14 cellular contexts compared by ENCODE assay signal in genomic region chr2:190996947-190997346, GRCh38. TPM values are rescaled to one million over a fixed set of nuclear protein-coding genes. Genes with fewer than 3 reads are reported as not detected.
DNase-seq lines count a peak whose midpoint lies in the region; ATAC-seq, FAIRE-seq and TF ChIP-seq lines count a peak whose summit lies in the region.
"Had no signal": no experiment of that assay in that cellular context is flagged by ENCODE, and none has a peak within 500 bp of the region (broad histone marks: within the 10 kb centered on the region; RNA-seq: fewer than 3 reads in every experiment).

No MANE protein-coding gene starts in this region.

- no peaks in the 10 kb centered on the region for H3K27me3 ChIP-seq in GM12878 (replicated peaks in 1 of 2; ENCODE audit: control insufficient read depth in 2 of 2, insufficient read depth in 2 of 2, low read length in 1 of 2)
- no peaks in the 10 kb centered on the region for H3K27me3 ChIP-seq in trophoblast cell (ENCODE audit: insufficient read depth, low read length)
- H3K27me3 ChIP-seq in prostate gland (replicated peaks; ENCODE audit: insufficient read depth), result no peaks in the 10 kb centered on the region
- H3K27me3 ChIP-seq: foreskin keratinocyte had no signal

- no peak overlapping the region for H3K23ac ChIP-seq in trophoblast cell (ENCODE audit: low read length)

- BruUV-seq in GM12878 (replicated peaks; lab: Mats Ljungman, UMichigan), result no TSS peak

- H3K27me3 Mint-ChIP-seq in T-helper 1 cell treated with Interleukin-12 subunit alpha and Interleukin-12 subunit beta and Interleukin-4 antibody, amounts not matched to agents 30 μg/mL and 1 μg/mL, for 36 hours (ENCODE audit: low read depth), result no peaks in the 10 kb centered on the region

- FAIRE-seq in GM12878 (lab: Jason Lieb, UNC) (no peak), kidney (lab: Jason Lieb, UNC) (no peak)

- ATAC-seq in GM12878, result peak; percentile 23

- SMC1A ChIA-PET in GM12878 (lab: Charles Lee; ENCODE audit: uncharacterized antibody, unreplicated experiment), result interaction anchor here (0.8 to 1.5 kb wide), 4 partner anchors 9 to 38 kb away, joined by 3 to 4 read pairs (median 3); no protein-coding TSS in a partner anchor

- H3K36me3 ChIP-seq in GM12878 (ENCODE audit: control insufficient read depth in 2 of 2, insufficient read depth in 2 of 2, low read length in 1 of 2) (peaks cover 45 to 75% of the 10 kb centered on the region in 2 experiments), trophoblast cell (ENCODE audit: control insufficient read depth in 1 of 2, insufficient read depth in 2 of 2, low read length in 2 of 2) (peaks cover 19 to 39% of the 10 kb centered on the region in 2 experiments), prostate gland (peaks cover 0 to 7% of the 10 kb centered on the region in 2 donors), kidney (ENCODE audit: control insufficient read depth in 1 of 2, insufficient read depth in 2 of 2, low read length in 2 of 2) (peaks cover 60 to 61% of the 10 kb centered on the region in 2 donors)

- RAD21 ChIA-PET in GM12878 (lab: Charles Lee; ENCODE audit: unreplicated experiment), result no interaction called here

- H3K4me3 Mint-ChIP-seq in T-helper 1 cell treated with Interleukin-12 subunit alpha and Interleukin-12 subunit beta and Interleukin-4 antibody, amounts not matched to agents 30 μg/mL and 1 μg/mL, for 36 hours, result peak overlapping the region; percentile 31
- H3K4me3 Mint-ChIP-seq: nephron had no signal

- peaks cover 2% of the 10 kb centered on the region; the same call in 1 of the 2 replicates for H3K4me1 ChIP-seq in GM12878 (ENCODE audit: control insufficient read depth, insufficient read depth, low read length)
- peaks cover 4 to 11% of the 10 kb centered on the region in 2 experiments for H3K4me1 ChIP-seq in trophoblast cell (ENCODE audit: control insufficient read depth in 1 of 2, insufficient read depth in 2 of 2, low read length in 2 of 2)
- H3K4me1 ChIP-seq in prostate gland (replicated peaks), result no peaks in the 10 kb centered on the region
- H3K4me1 ChIP-seq in kidney (ENCODE audit: control insufficient read depth in 1 of 2, insufficient read depth in 1 of 2, low read depth in 1 of 2, low read length in 2 of 2), result no peaks in the 10 kb centered on the region

- H3K4me3 ChIP-seq in GM12878, result no peak overlapping the region
- no peak overlapping the region for H3K4me3 ChIP-seq in trophoblast cell (ENCODE audit: low read depth, low read length)
- no peak overlapping the region for H3K4me3 ChIP-seq in prostate gland
- no peak overlapping the region for H3K4me3 ChIP-seq in kidney (ENCODE audit: low read length in 2 of 2)
- H3K4me3 ChIP-seq: K562, skin epidermis had no signal

- H4K12ac ChIP-seq in trophoblast cell (ENCODE audit: low read depth, low read length), result no peak overlapping the region

- H2AK5ac ChIP-seq in trophoblast cell (ENCODE audit: low read length), result peak overlapping the region; percentile 11

- no peak for TF ChIP-seq EP300 in GM12878 (IDR thresholded peaks at IDR 0.05; ENCODE audit: borderline replicate concordance in 1 of 2, control insufficient read depth in 1 of 2, low read depth in 2 of 2, low read length in 2 of 2)

- in situ Hi-C loops in GM12878 (cut with MboI), result no loop called here

- no peak overlapping the region for H4K8ac ChIP-seq in trophoblast cell (ENCODE audit: low read depth, low read length)

- peaks cover 85% of the 10 kb centered on the region for H3K36me3 Mint-ChIP-seq in T-helper 1 cell treated with Interleukin-12 subunit alpha and Interleukin-12 subunit beta and Interleukin-4 antibody, amounts not matched to agents 30 μg/mL and 1 μg/mL, for 36 hours (ENCODE audit: low read depth)

- H3K4me1 Mint-ChIP-seq in T-helper 1 cell treated with Interleukin-12 subunit alpha and Interleukin-12 subunit beta and Interleukin-4 antibody, amounts not matched to agents 30 μg/mL and 1 μg/mL, for 36 hours (ENCODE audit: low read depth), result peaks cover 72% of the 10 kb centered on the region

- no peak overlapping the region for H3K18ac ChIP-seq in trophoblast cell (ENCODE audit: low read length)

- no peak overlapping the region for H3K4ac ChIP-seq in trophoblast cell (ENCODE audit: low read depth, low read length)

- intact Hi-C loops in GM12878 (cut with micrococcal nuclease; ENCODE audit: unreplicated experiment), result no loop called here
- intact Hi-C loops in prostate gland (cut with DNase I), result no loop called here
- intact Hi-C loops in kidney (cut with DNase I), result no loop called here

- TF ChIP-seq CTCF in GM12878 (IDR thresholded peaks at IDR 0.05 in 2 of 3, conservative IDR thresholded peaks at IDR 0.05 in 1 of 3; ENCODE audit: control insufficient read depth in 2 of 3, extremely low read depth in 1 of 3, insufficient read depth in 1 of 3, low read depth in 3 of 3, low read length in 3 of 3) (no peak), prostate gland (IDR thresholded peaks at IDR 0.05) (no peak), kidney (IDR thresholded peaks at IDR 0.05; ENCODE audit: borderline replicate concordance, extremely low read depth, insufficient read depth) (no peak)

- POLR2A ChIA-PET in GM12878 (lab: Charles Lee), result interaction anchor here (1.2 kb wide), 1 partner anchor 16 kb away, joined by 3 read pairs; no protein-coding TSS in a partner anchor

- H2BK120ac ChIP-seq in trophoblast cell (ENCODE audit: insufficient read depth, low read length, poor library complexity), result no peak overlapping the region

- no peak for DNase-seq in T-helper 1 cell
- peak; percentile 88 for DNase-seq in MV-4-11 (lab: John Stamatoyannopoulos, UW)
- DNase-seq in GM12878 (ENCODE audit: low read depth, low spot score), result no peak
- DNase-seq in trophoblast cell, result no peak
- DNase-seq in prostate gland (ENCODE audit: low spot score), result no peak
- no peak for DNase-seq in kidney
- DNase-seq in GDM1 (lab: John Stamatoyannopoulos, UW), result no peak
- DNase-seq: activated CD8-positive, alpha-beta memory T cell treated with anti-CD3 and anti-CD28 coated beads for 24 hours; foreskin keratinocyte; NCI-H2029 had no signal

- H3K9me3 ChIP-seq in GM12878 (replicated peaks; ENCODE audit: control insufficient read depth, insufficient read depth, low read length), result peaks cover 3% of the 10 kb centered on the region; the same call in 2 of the 3 replicates
- no peaks in the 10 kb centered on the region for H3K9me3 ChIP-seq in trophoblast cell (ENCODE audit: insufficient read depth, low read depth, low read length)
- H3K9me3 ChIP-seq in prostate gland, result no peaks in the 10 kb centered on the region
- no peaks in the 10 kb centered on the region for H3K9me3 ChIP-seq in kidney (ENCODE audit: control insufficient read depth in 1 of 2, low read length in 2 of 2)

- peak overlapping the region; percentile 15 for H4K91ac ChIP-seq in trophoblast cell (ENCODE audit: low read depth, low read length)

- H3K27ac ChIP-seq in GM12878 (ENCODE audit: control insufficient read depth, insufficient read depth) (no peak overlapping the region), trophoblast cell (ENCODE audit: low read depth, low read length) (no peak overlapping the region), prostate gland (no peak overlapping the region), kidney (ENCODE audit: low read depth in 2 of 2, low read length in 2 of 2) (no peak overlapping the region)
- H3K27ac ChIP-seq: foreskin keratinocyte had no signal

- CTCF ChIA-PET in GM12878 (lab: Yijun Ruan, JAX), result interaction anchor here (0.8 to 1.9 kb wide), 5 partner anchors 15 to 197 kb away, joined by 3 to 4 read pairs (median 3); no protein-coding TSS in a partner anchor

- TF ChIP-seq POLR2A in GM12878 (IDR thresholded peaks at IDR 0.05; ENCODE audit: low read depth, low read length) (peak; percentile 61), prostate gland (IDR thresholded peaks at IDR 0.05) (no peak)

- no peak overlapping the region for H3K14ac ChIP-seq in trophoblast cell (ENCODE audit: low read length)

- H2AFZ ChIP-seq in GM12878 (ENCODE audit: control insufficient read depth, low read depth, low read length) (no peak overlapping the region), trophoblast cell (ENCODE audit: insufficient read depth, low read length, poor library complexity) (no peak overlapping the region)

- H3K79me1 ChIP-seq in trophoblast cell (ENCODE audit: low read length), result no peaks in the 10 kb centered on the region

- H2BK12ac ChIP-seq in trophoblast cell (ENCODE audit: low read length), result peak overlapping the region; percentile 15

- H3K79me2 ChIP-seq in GM12878 (ENCODE audit: control insufficient read depth, insufficient read depth, low read length), result peaks cover 12% of the 10 kb centered on the region
- no peaks in the 10 kb centered on the region for H3K79me2 ChIP-seq in trophoblast cell (ENCODE audit: control insufficient read depth, insufficient read depth, low read length, poor library complexity)

- H4K20me1 ChIP-seq in GM12878 (ENCODE audit: control insufficient read depth, insufficient read depth), result peaks cover 16% of the 10 kb centered on the region

- TF ChIP-seq RAD21 in GM12878 (IDR thresholded peaks at IDR 0.05; ENCODE audit: insufficient read depth, low read depth, low read length), result no peak

- H3K4me2 ChIP-seq in GM12878 (ENCODE audit: control insufficient read depth, insufficient read depth), result no peak overlapping the region
- no peak overlapping the region for H3K4me2 ChIP-seq in trophoblast cell (ENCODE audit: low read length)

- H3K9me3 Mint-ChIP-seq in T-helper 1 cell treated with Interleukin-12 subunit alpha and Interleukin-12 subunit beta and Interleukin-4 antibody, amounts not matched to agents 30 μg/mL and 1 μg/mL, for 36 hours, result peaks cover 8% of the 10 kb centered on the region
- H3K9me3 Mint-ChIP-seq: nephron had no signal

- H3K9ac ChIP-seq in GM12878 (ENCODE audit: control insufficient read depth, insufficient read depth, low read length), result no peak overlapping the region
- no peak overlapping the region for H3K9ac ChIP-seq in trophoblast cell (ENCODE audit: low read length)
- H3K9ac ChIP-seq in kidney (ENCODE audit: low read length in 2 of 2), result no peak overlapping the region

- WGBS in GM12878 (ENCODE audit: insufficient coverage, insufficient replicate concordance, low lambda C conversion rate, missing lambda C conversion rate), result 49% methylated on average over 5 of the region's 5 CpGs
- no CpG with 5 or more reads among the region's 5 CpGs for WGBS in trophoblast cell (ENCODE audit: extremely low coverage, insufficient coverage, insufficient read length)
- 90% methylated on average over 5 of the region's 5 CpGs for WGBS in prostate gland

- no peak overlapping the region for H2BK5ac ChIP-seq in trophoblast cell (ENCODE audit: low read depth, low read length, poor library complexity)

- peak overlapping the region; percentile 46 for H3K27ac Mint-ChIP-seq in T-helper 1 cell treated with Interleukin-12 subunit alpha and Interleukin-12 subunit beta and Interleukin-4 antibody, amounts not matched to agents 30 μg/mL and 1 μg/mL, for 36 hours
- H3K27ac Mint-ChIP-seq: nephron had no signal

RNA-seq across cellular contexts. Expression of gene STAT1, which starts 17.0 kb away (rescaled TPM):
- total RNA-seq in GM12878 (2013; cell fraction: nucleolus; rRNA removed), result 234 and 236 TPM in 2 replicates
- total RNA-seq in GM12878 (2014; rRNA removed) (266 and 304 TPM in 2 replicates), GM12878 (2014; rRNA removed; fragmentation: Illumina TruSeq; extraction: Trizol) (249 and 277 TPM in 2 replicates), GM12878 (2021) (309 and 336 TPM in 2 replicates), prostate gland (10 to 100 TPM; 53.3 to 64.1 TPM), kidney (121 TPM)
- polyA plus RNA-seq in GM12878 (2011; ENCODE audit: low read depth), result 185 TPM
- polyA plus RNA-seq in GM12878 (2011; rRNA removed) (398 and 422 TPM in 2 replicates), GM12878 (2014; fragmentation: Illumina TruSeq; extraction: Trizol) (337 and 410 TPM in 2 replicates), GM12878 (2014; fragmentation: Nextera tagmentation; extraction: Ambion mirVana) (100 to 1,000 TPM in 1 of 2 experiments, 10 to 100 TPM in 1; 81.8 to 102 TPM), GM12878 (2014; rRNA removed) (243 and 305 TPM in 2 replicates), GM12878 (2016; fragmentation: Nextera tagmentation; extraction: Ambion mirVana) (100 to 1,000 TPM; 318 to 326 TPM), kidney (ENCODE audit: insufficient read depth, low read depth, low replicate concordance) (37.5 TPM)
- polyA plus RNA-seq in GM12878 (2011; cell fraction: cytosol; rRNA removed), result 272 and 306 TPM in 2 replicates
- polyA plus RNA-seq in GM12878 (2011; cell fraction: nucleus; rRNA removed), result 395 and 414 TPM in 2 replicates
- polyA plus RNA-seq in GM12878 (2012), result 237 and 268 TPM in 2 replicates
- 452 and 493 TPM in 2 replicates for polyA minus RNA-seq in GM12878 (2011; rRNA and poly(A)+ RNA removed)
- 179 and 200 TPM in 2 replicates for polyA minus RNA-seq in GM12878 (2011; cell fraction: cytosol; rRNA and poly(A)+ RNA removed)
- 391 and 520 TPM in 2 replicates for polyA minus RNA-seq in GM12878 (2011; cell fraction: nucleus; rRNA and poly(A)+ RNA removed)
- polyA plus RNA-seq in trophoblast cell (2013), result 29.8 and 30.6 TPM in 2 replicates
